36 cellular contexts compared by ENCODE assay signal in genomic region chr14:104472536-104473243, GRCh38.
"Had no signal": no experiment of that assay in that cellular context is flagged by ENCODE, and none has a peak within 500 bp of the region (broad histone marks: within the 10 kb centered on the region; RNA-seq: fewer than 3 reads in every experiment).

No MANE protein-coding gene starts in this region.

- FAIRE-seq: TTC549 had no signal

- H3K27ac ChIP-seq: ascending aorta, body of pancreas, brain microvascular endothelial cell, breast epithelium, VCaP had no signal

- DNase-seq: activated B cell treated with CpG ODN at 0.5 μM for 24 hours; activated CD4-positive, alpha-beta memory T cell treated with anti-CD3 and anti-CD28 coated beads for 36 hours; activated CD4-positive, alpha-beta T cell treated with anti-CD3 and anti-CD28 coated beads for 4 hours; activated CD4-positive, alpha-beta T cell treated with anti-CD3 and anti-CD28 coated beads, Interleukin-2, amount 10 ng/mL, durations not matched to agents 24 days and 14 days; activated CD4-positive, alpha-beta T cell treated with anti-CD3 and anti-CD28 coated beads, Interleukin-2, amount 50 U/mL, for 1 hour; activated CD4-positive, alpha-beta T cell treated with anti-CD3 and anti-CD28 coated beads, Interleukin-2, amount 50 U/mL, for 4 hours; activated CD4-positive, CD25-positive, alpha-beta regulatory T cell treated with anti-CD3 and anti-CD28 coated beads, Interleukin-2, amount 50 U/mL, for 72 hours; activated CD8-positive, alpha-beta memory T cell treated with anti-CD3 and anti-CD28 coated beads for 24 hours; activated CD8-positive, alpha-beta memory T cell treated with anti-CD3 and anti-CD28 coated beads, Interleukin-2, amount 10 ng/mL, durations not matched to agents 7 days and 5 days; activated CD8-positive, alpha-beta memory T cell treated with anti-CD3 and anti-CD28 coated beads, Interleukin-2, amount 50 U/mL, for 48 hours; activated CD8-positive, alpha-beta T cell treated with anti-CD3 and anti-CD28 coated beads, Interleukin-2, amount 10 ng/mL, durations not matched to agents 7 days and 5 days; activated effector memory CD4-positive, alpha-beta T cell treated with Interleukin-2 at 50 U/mL for 16 hours; activated gamma-delta T cell; activated naive CD4-positive, alpha-beta T cell treated with anti-CD3 and anti-CD28 coated beads, Interleukin-2, amount 10 ng/mL, durations not matched to agents 7 days and 5 days; activated naive CD4-positive, alpha-beta T cell treated with Interleukin-2 at 50 U/mL for 16 hours; activated naive CD8-positive, alpha-beta T cell treated with anti-CD3 and anti-CD28 coated beads, Interleukin-2, amount 10 ng/mL, durations not matched to agents 7 days and 5 days; activated naive CD8-positive, alpha-beta T cell treated with anti-CD3 and anti-CD28 coated beads, Interleukin-2, amount 50 U/mL, for 24 hours; activated T-cell treated with anti-CD3 and anti-CD28 coated beads, Interleukin-2, amount 50 U/mL, for 24 hours; activated T-cell treated with anti-CD3 and anti-CD28 coated beads, Interleukin-2, amount 50 U/mL, for 48 hours; amygdala; anterior cingulate cortex; body of pancreas; brain microvascular endothelial cell; central memory CD4-positive, alpha-beta T cell; T-helper 1 cell; T-helper 2 cell; T-helper 9 cell had no signal

- H3K27me3 ChIP-seq: ascending aorta, body of pancreas, brain microvascular endothelial cell had no signal

- H3K36me3 ChIP-seq: ascending aorta, brain microvascular endothelial cell, breast epithelium had no signal

- H3K4me1 Mint-ChIP-seq: activated B cell treated with CpG ODN at 0.5 μM for 24 hours; activated CD4-positive, alpha-beta T cell treated with anti-CD3 and anti-CD28 coated beads, Interleukin-2, amount 10 ng/mL, durations not matched to agents 24 days and 14 days; activated CD8-positive, alpha-beta memory T cell treated with anti-CD3 and anti-CD28 coated beads, Interleukin-2, amount 10 ng/mL, durations not matched to agents 7 days and 5 days; activated naive CD4-positive, alpha-beta T cell treated with anti-CD3 and anti-CD28 coated beads, Interleukin-2, amount 10 ng/mL, durations not matched to agents 7 days and 5 days; activated naive CD4-positive, alpha-beta T cell treated with anti-CD3 and anti-CD28 coated beads, Interleukin-2, amount 50 U/mL, for 24 hours; activated naive CD8-positive, alpha-beta T cell treated with anti-CD3 and anti-CD28 coated beads, Interleukin-2, amount 10 ng/mL, durations not matched to agents 7 days and 5 days; activated naive CD8-positive, alpha-beta T cell treated with anti-CD3 and anti-CD28 coated beads, Interleukin-2, amount 50 U/mL, for 24 hours had no signal

- H3K4me3 Mint-ChIP-seq: activated B cell treated with CpG ODN at 0.5 μM for 24 hours; activated CD4-positive, alpha-beta memory T cell treated with anti-CD3 and anti-CD28 coated beads for 36 hours; activated CD4-positive, alpha-beta T cell treated with anti-CD3 and anti-CD28 coated beads, Interleukin-2, amount 10 ng/mL, durations not matched to agents 24 days and 14 days; activated CD8-positive, alpha-beta memory T cell treated with anti-CD3 and anti-CD28 coated beads, Interleukin-2, amount 10 ng/mL, durations not matched to agents 7 days and 5 days; activated CD8-positive, alpha-beta T cell treated with anti-CD3 and anti-CD28 coated beads, Interleukin-2, amount 10 ng/mL, durations not matched to agents 7 days and 5 days; activated naive CD4-positive, alpha-beta T cell treated with anti-CD3 and anti-CD28 coated beads, Interleukin-2, amount 10 ng/mL, durations not matched to agents 7 days and 5 days; activated naive CD4-positive, alpha-beta T cell treated with anti-CD3 and anti-CD28 coated beads, Interleukin-2, amount 50 U/mL, for 24 hours; activated naive CD8-positive, alpha-beta T cell; activated naive CD8-positive, alpha-beta T cell treated with anti-CD3 and anti-CD28 coated beads, Interleukin-2, amount 10 ng/mL, durations not matched to agents 7 days and 5 days; activated naive CD8-positive, alpha-beta T cell treated with anti-CD3 and anti-CD28 coated beads, Interleukin-2, amount 50 U/mL, for 24 hours; activated T-cell treated with anti-CD3 and anti-CD28 coated beads, Interleukin-2, amount 50 U/mL, for 24 hours; T-helper 1 cell treated with Interleukin-12 subunit alpha and Interleukin-12 subunit beta and Interleukin-4 antibody, amounts not matched to agents 30 μg/mL and 1 μg/mL, for 36 hours; T-helper 2 cell treated with Interferon-gamma antibody and Interleukin-4, amounts not matched to agents 5 μg/mL and 100 μg/mL, for 36 hours had no signal

- H3K9me3 ChIP-seq: ascending aorta, body of pancreas, breast epithelium had no signal

- H3K9me3 Mint-ChIP-seq: activated B cell treated with CpG ODN at 0.5 μM for 24 hours; activated CD4-positive, alpha-beta memory T cell treated with anti-CD3 and anti-CD28 coated beads for 36 hours; activated CD4-positive, alpha-beta T cell treated with anti-CD3 and anti-CD28 coated beads, Interleukin-2, amount 10 ng/mL, durations not matched to agents 24 days and 14 days; activated naive CD4-positive, alpha-beta T cell treated with anti-CD3 and anti-CD28 coated beads, Interleukin-2, amount 10 ng/mL, durations not matched to agents 7 days and 5 days; activated naive CD4-positive, alpha-beta T cell treated with anti-CD3 and anti-CD28 coated beads, Interleukin-2, amount 50 U/mL, for 24 hours; activated naive CD8-positive, alpha-beta T cell treated with anti-CD3 and anti-CD28 coated beads, Interleukin-2, amount 10 ng/mL, durations not matched to agents 7 days and 5 days; activated naive CD8-positive, alpha-beta T cell treated with anti-CD3 and anti-CD28 coated beads, Interleukin-2, amount 50 U/mL, for 24 hours; activated T-cell treated with anti-CD3 and anti-CD28 coated beads, Interleukin-2, amount 50 U/mL, for 24 hours; activated T-helper 2 cell treated with anti-CD3 and anti-CD28 coated beads, Interferon-gamma antibody, Interleukin-2, Interleukin-4, amounts not matched to agents 10 μg/mL and 5 μg/mL and 100 μg/mL, durations not matched to agents 14 hours and 24 hours and 36 hours; T-helper 1 cell treated with Interleukin-12 subunit alpha and Interleukin-12 subunit beta and Interleukin-4 antibody, amounts not matched to agents 30 μg/mL and 1 μg/mL, for 36 hours; T-helper 2 cell treated with Interferon-gamma antibody and Interleukin-4, amounts not matched to agents 5 μg/mL and 100 μg/mL, for 36 hours had no signal

- H3K4me1 ChIP-seq: ascending aorta, body of pancreas, breast epithelium had no signal

- H3K27ac Mint-ChIP-seq: activated B cell treated with CpG ODN at 0.5 μM for 24 hours; activated CD4-positive, alpha-beta memory T cell treated with anti-CD3 and anti-CD28 coated beads for 36 hours; activated CD4-positive, alpha-beta T cell treated with anti-CD3 and anti-CD28 coated beads, Interleukin-2, amount 10 ng/mL, durations not matched to agents 24 days and 14 days; activated CD8-positive, alpha-beta memory T cell treated with anti-CD3 and anti-CD28 coated beads, Interleukin-2, amount 10 ng/mL, durations not matched to agents 7 days and 5 days; activated CD8-positive, alpha-beta T cell treated with anti-CD3 and anti-CD28 coated beads, Interleukin-2, amount 10 ng/mL, durations not matched to agents 7 days and 5 days; activated naive CD4-positive, alpha-beta T cell treated with anti-CD3 and anti-CD28 coated beads, Interleukin-2, amount 10 ng/mL, durations not matched to agents 7 days and 5 days; activated naive CD4-positive, alpha-beta T cell treated with anti-CD3 and anti-CD28 coated beads, Interleukin-2, amount 50 U/mL, for 24 hours; activated naive CD8-positive, alpha-beta T cell; activated naive CD8-positive, alpha-beta T cell treated with anti-CD3 and anti-CD28 coated beads, Interleukin-2, amount 50 U/mL, for 24 hours; activated T-cell treated with anti-CD3 and anti-CD28 coated beads, Interleukin-2, amount 50 U/mL, for 24 hours; activated T-helper 2 cell treated with anti-CD3 and anti-CD28 coated beads, Interferon-gamma antibody, Interleukin-2, Interleukin-4, amounts not matched to agents 10 μg/mL and 5 μg/mL and 100 μg/mL, durations not matched to agents 14 hours and 24 hours and 36 hours; T-helper 1 cell treated with Interleukin-12 subunit alpha and Interleukin-12 subunit beta and Interleukin-4 antibody, amounts not matched to agents 30 μg/mL and 1 μg/mL, for 36 hours; T-helper 2 cell treated with Interferon-gamma antibody and Interleukin-4, amounts not matched to agents 5 μg/mL and 100 μg/mL, for 36 hours had no signal

- H3K27me3 Mint-ChIP-seq: activated CD4-positive, alpha-beta T cell treated with anti-CD3 and anti-CD28 coated beads, Interleukin-2, amount 10 ng/mL, durations not matched to agents 24 days and 14 days; activated naive CD4-positive, alpha-beta T cell treated with anti-CD3 and anti-CD28 coated beads, Interleukin-2, amount 50 U/mL, for 24 hours had no signal

- H3K36me3 Mint-ChIP-seq: activated CD4-positive, alpha-beta memory T cell treated with anti-CD3 and anti-CD28 coated beads for 36 hours; activated CD8-positive, alpha-beta memory T cell treated with anti-CD3 and anti-CD28 coated beads, Interleukin-2, amount 10 ng/mL, durations not matched to agents 7 days and 5 days; activated naive CD4-positive, alpha-beta T cell treated with anti-CD3 and anti-CD28 coated beads, Interleukin-2, amount 10 ng/mL, durations not matched to agents 7 days and 5 days; activated naive CD4-positive, alpha-beta T cell treated with anti-CD3 and anti-CD28 coated beads, Interleukin-2, amount 50 U/mL, for 24 hours; activated naive CD8-positive, alpha-beta T cell; activated naive CD8-positive, alpha-beta T cell treated with anti-CD3 and anti-CD28 coated beads, Interleukin-2, amount 10 ng/mL, durations not matched to agents 7 days and 5 days had no signal

- H3K4me3 ChIP-seq: ascending aorta, body of pancreas, breast epithelium had no signal
